Comparison of ENCODE assay signal across 8 cellular contexts in the genomic region with DNA sequence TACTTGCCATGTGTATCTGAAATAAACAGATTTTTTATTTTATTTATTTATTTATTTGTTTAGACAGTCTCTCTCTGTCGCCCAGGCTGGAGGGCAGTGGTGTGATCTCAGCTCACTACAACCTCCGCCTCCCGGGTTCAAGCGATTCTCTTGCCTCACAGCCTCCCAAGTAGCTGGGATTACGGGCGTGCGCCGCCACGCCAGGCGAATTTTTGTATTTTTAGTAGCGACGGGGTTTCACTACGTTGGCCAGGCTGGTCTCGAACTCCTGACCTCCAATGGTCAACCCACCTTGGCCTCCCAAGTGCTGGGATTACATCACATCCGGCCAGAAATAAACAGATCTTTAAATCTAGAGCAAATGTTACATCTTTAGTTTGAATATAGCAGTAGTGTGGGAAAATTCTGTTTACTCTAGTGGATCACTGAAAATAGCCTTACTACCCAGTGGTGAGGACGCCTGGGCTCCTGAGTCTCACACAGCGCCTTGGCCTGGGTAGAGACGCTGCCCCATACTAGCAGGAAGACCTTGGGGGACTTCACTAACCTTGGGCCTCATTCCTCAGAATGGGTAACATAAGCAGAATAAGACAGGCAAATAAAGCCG. TPM values are rescaled to one million over a fixed set of nuclear protein-coding genes. Genes with fewer than 3 reads are reported as not detected.
A peak's percentile ranks its signal among the peaks of the same experiment; 100 is the strongest.
DNase-seq lines count a peak whose midpoint lies in the region; ATAC-seq and TF ChIP-seq lines count a peak whose summit lies in the region.

No MANE protein-coding gene starts in this region.

- intact Hi-C loops in dorsolateral prefrontal cortex (cut with DNase I): loop anchor here (5.0 kb wide), 2 partner anchors 49 to 101 kb away; a partner anchor contains a TSS

- no peaks in the 10 kb centered on the region for H3K9me3 Mint-ChIP-seq in naive B cell

- H3K36me3 Mint-ChIP-seq in naive B cell: peaks cover 9 to 26% of the 10 kb centered on the region in 2 donors

- H3K27me3 ChIP-seq in dorsolateral prefrontal cortex: no peaks in the 10 kb centered on the region

- peak overlapping the region in 56 of 59 donors; percentile 97 to 100 (median 100) for H3K27ac ChIP-seq in dorsolateral prefrontal cortex

- H3K4me3 Mint-ChIP-seq in naive B cell: peak overlapping the region; percentile 91 to 100 (median 99)

- no peak for TF ChIP-seq CTCF in dorsolateral prefrontal cortex (IDR thresholded peaks at IDR 0.05 in 54 of 56, conservative IDR thresholded peaks at IDR 0.05 in 2 of 56; ENCODE audit: low read depth in 1 of 56, partially characterized antibody in 56 of 56)

- DNase-seq in activated T-cell treated with anti-CD3 and anti-CD28 coated beads for 24 hours (ENCODE audit: low read depth): peak; percentile 1
- DNase-seq in activated T-cell treated with anti-CD3 and anti-CD28 coated beads for 4 hours: no peak
- DNase-seq in SK-N-DZ (ENCODE audit: low spot score): peak; percentile 28
- DNase-seq in dorsolateral prefrontal cortex: no peak
- no peak for DNase-seq in naive B cell
- DNase-seq in effector CD8-positive, alpha-beta T cell (lab: John Stamatoyannopoulos, UW): no peak
- DNase-seq in GF-D8 (lab: John Stamatoyannopoulos, UW): no peak

- ATAC-seq in naive B cell (ENCODE audit: low read depth in 2 of 2) (no peak), HG03521 (IDR thresholded peaks at IDR 0.05; ENCODE audit: unreplicated experiment) (no peak)

- H3K27me3 Mint-ChIP-seq in naive B cell: no peaks in the 10 kb centered on the region

- H3K27ac Mint-ChIP-seq in naive B cell: peak overlapping the region; percentile 98 to 100 (median 100)

- H3K4me3 ChIP-seq in dorsolateral prefrontal cortex: peak overlapping the region; percentile 63 to 95 (median 85)

- H3K4me1 Mint-ChIP-seq in naive B cell: peaks cover 29 to 52% (median 44%) of the 10 kb centered on the region in 3 donors

RNA-seq across cellular contexts. Expression of a gene that starts 0.7 kb away (rescaled TPM):
- 95.4 and 151 TPM in 2 replicates for polyA plus RNA-seq in SK-N-DZ (2014; cell fraction: cytosol; rRNA removed)
- 117 and 174 TPM in 2 replicates for polyA plus RNA-seq in SK-N-DZ (2014; cell fraction: nucleus; rRNA removed)
- total RNA-seq in dorsolateral prefrontal cortex: 10 to 100 TPM; 35.5 to 78.5 (median 51.1) TPM
- 10 to 100 TPM; 24.8 to 38.4 (median 32.2) TPM for polyA plus RNA-seq in naive B cell (ENCODE audit: low read depth in 6 of 6)

RNA-seq across cellular contexts. Expression of a gene that starts 1.6 kb away (rescaled TPM):
- 49.5 and 146 TPM in 2 replicates for polyA plus RNA-seq in SK-N-DZ (2014; cell fraction: cytosol; rRNA removed)
- polyA plus RNA-seq in SK-N-DZ (2014; cell fraction: nucleus; rRNA removed): 127 and 213 TPM in 2 replicates
- total RNA-seq in dorsolateral prefrontal cortex: 100 to 1,000 TPM; 177 to 330 (median 263) TPM
- polyA plus RNA-seq in naive B cell (ENCODE audit: low read depth in 6 of 6): 100 to 1,000 TPM; 411 to 679 (median 522) TPM

RNA-seq across cellular contexts. Expression of a gene that starts 47.3 kb away (rescaled TPM):
- 41.2 and 43.5 TPM in 2 replicates for polyA plus RNA-seq in SK-N-DZ (2014; cell fraction: cytosol; rRNA removed)
- polyA plus RNA-seq in SK-N-DZ (2014; cell fraction: nucleus; rRNA removed): 49.7 and 67.7 TPM in 2 replicates
- 10 to 100 TPM in 115 of 120 experiments, 1 to 10 TPM in 5; 7.4 to 30.1 (median 16.4) TPM for total RNA-seq in dorsolateral prefrontal cortex
- 1 to 10 TPM in 5 of 6 donors, not detected in 1; 1.2 to 2.4 (median 2.1) TPM for polyA plus RNA-seq in naive B cell (ENCODE audit: low read depth in 6 of 6)

RNA-seq across cellular contexts. Expression of a gene that starts 49.7 kb away (rescaled TPM):
- polyA plus RNA-seq in SK-N-DZ (2014; cell fraction: cytosol; rRNA removed): 0.78 and 2.2 TPM in 2 replicates
- polyA plus RNA-seq in SK-N-DZ (2014; cell fraction: nucleus; rRNA removed): 1.0 TPM in 2 replicates
- 10 to 100 TPM in 22 of 120 experiments, 1 to 10 TPM in 98; 3.5 to 15.7 (median 8.5) TPM for total RNA-seq in dorsolateral prefrontal cortex
- 1 to 10 TPM in 2 of 6 donors, under 1 TPM in 3, not detected in 1; 0.38 to 1.6 (median 0.93) TPM for polyA plus RNA-seq in naive B cell (ENCODE audit: low read depth in 6 of 6)

Comparison
In these comparisons a context has a peak if more than half of its experiments do, and no peak if none do; other contexts are left out.
1. DNase-seq: peak in activated T-cell treated with anti-CD3 and anti-CD28 coated beads for 24 hours (single experiment) and SK-N-DZ (single experiment); none in activated T-cell treated with anti-CD3 and anti-CD28 coated beads for 4 hours (single experiment), dorsolateral prefrontal cortex (0 of 10), naive B cell (single experiment), effector CD8-positive, alpha-beta T cell (single experiment) and GF-D8 (single experiment).